Comparison of ENCODE assay signal across 23 cellular contexts in the genomic region with DNA sequence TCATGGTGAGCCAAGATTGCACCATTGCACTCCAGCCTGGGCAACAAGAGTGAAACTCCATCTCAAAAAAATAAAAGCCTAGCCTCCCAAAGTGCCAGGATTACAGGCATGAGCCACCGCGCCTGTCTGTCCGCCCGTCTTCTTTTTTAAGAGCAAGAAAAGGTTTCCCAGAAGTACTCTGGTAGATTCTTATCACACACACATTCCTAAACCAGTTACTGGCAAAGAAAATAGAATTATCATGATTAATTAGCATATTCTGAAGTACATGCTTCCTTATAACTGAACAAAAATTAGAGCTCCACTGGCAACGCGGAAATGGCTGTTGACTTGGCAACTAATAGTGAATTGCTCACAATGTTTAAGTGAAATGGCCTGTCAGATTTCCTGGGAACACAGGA.
DNase-seq lines count a peak whose midpoint lies in the region; ATAC-seq and TF ChIP-seq lines count a peak whose summit lies in the region.
"Had no signal": no experiment of that assay in that cellular context is flagged by ENCODE, and none has a peak within 500 bp of the region (broad histone marks: within the 10 kb centered on the region; RNA-seq: fewer than 3 reads in every experiment).

No MANE protein-coding gene starts in this region.

- CTCF ChIA-PET in MCF 10A (lab: Yijun Ruan, JAX): interaction anchor here (0.7 kb wide), 1 partner anchor 388 kb away, joined by 3 read pairs; no protein-coding TSS in a partner anchor

- no peak overlapping the region for H3K9ac ChIP-seq in endodermal cell (ENCODE audit: extremely low read depth, low read length, poor library complexity, severe bottlenecking)

- DNase-seq in breast epithelium (ENCODE audit: low spot score in 2 of 2) (no peak), MCF 10A (ENCODE audit: unreplicated experiment) (no peak), endodermal cell (no peak), lung (ENCODE audit: low spot score) (peak; percentile 43), midbrain (lab: John Stamatoyannopoulos, UW) (no peak), OCI-M1 (lab: John Stamatoyannopoulos, UW) (no peak), SIG-M5 (lab: John Stamatoyannopoulos, UW) (no peak)
- DNase-seq: 8988T; activated CD4-positive, alpha-beta T cell treated with anti-CD3 and anti-CD28 coated beads, Interleukin-2, amount 10 ng/mL, durations not matched to agents 24 days and 14 days; activated naive CD8-positive, alpha-beta T cell treated with anti-CD3 and anti-CD28 coated beads, Interleukin-2, amount 50 U/mL, for 24 hours; activated T-cell treated with anti-CD3 and anti-CD28 coated beads, Interleukin-2, amount 50 U/mL, for 24 hours; COR-L47; cortex of kidney; GDM1; naive thymus-derived CD4-positive, alpha-beta T cell; NCI-H1105 treated with DMSO at 0.1 percent for 48 hours; NCI-H510A; sigmoid colon; stimulated activated naive CD8-positive, alpha-beta T cell treated with anti-CD3 and anti-CD28 coated beads, Interleukin-15, Interleukin-2, amounts not matched to agents 100 U/mL and 50 U/mL, for 24 hours had no signal

- intact Hi-C loops in breast epithelium (cut with DNase I; ENCODE audit: low total_unique reads): no loop called here
- intact Hi-C loops in MCF 10A (cut with micrococcal nuclease): no loop called here

- H3K4me1 ChIP-seq in breast epithelium: no peaks in the 10 kb centered on the region
- H3K4me1 ChIP-seq in endodermal cell (ENCODE audit: control insufficient read depth, insufficient read depth, low read length): no peaks in the 10 kb centered on the region
- H3K4me1 ChIP-seq in lung (ENCODE audit: control insufficient read depth in 2 of 2, insufficient read depth in 2 of 2, low read length in 2 of 2): peaks cover 0 to 3% of the 10 kb centered on the region in 2 donors

- peak overlapping the region in 2 of 3 donors; percentile 22 to 42 for H3K4me3 ChIP-seq in breast epithelium
- no peak overlapping the region for H3K4me3 ChIP-seq in endodermal cell (ENCODE audit: low read length)
- no peak overlapping the region for H3K4me3 ChIP-seq in lung
- H3K4me3 ChIP-seq: gastroesophageal sphincter, sigmoid colon had no signal

- H3K27ac ChIP-seq in breast epithelium (peak overlapping the region; percentile 64 to 75), endodermal cell (ENCODE audit: low read depth, low read length) (peak overlapping the region; percentile 12), lung (ENCODE audit: low read depth in 1 of 2, low read length in 1 of 2) (peak overlapping the region in 1 of 2 donors; percentile 82)

- POLR2A ChIA-PET in MCF 10A (lab: Yijun Ruan, JAX): interaction anchor here (0.6 to 1.4 kb wide), 2 partner anchors 14 to 432 kb away, joined by 3 to 4 read pairs; no protein-coding TSS in a partner anchor

- no peak for TF ChIP-seq CTCF in breast epithelium (IDR thresholded peaks at IDR 0.05)
- no peak for TF ChIP-seq CTCF in MCF 10A (IDR thresholded peaks at IDR 0.05; ENCODE audit: unreplicated experiment)
- no peak for TF ChIP-seq CTCF in endodermal cell (conservative IDR thresholded peaks at IDR 0.05)
- TF ChIP-seq CTCF in lung (IDR thresholded peaks at IDR 0.05; ENCODE audit: control extremely low read depth, extremely low read depth): no peak

- H3K27me3 Mint-ChIP-seq in MCF 10A (ENCODE audit: insufficient read depth, unreplicated experiment) (no peaks in the 10 kb centered on the region), endodermal cell (ENCODE audit: insufficient read depth) (no peaks in the 10 kb centered on the region)
- H3K27me3 Mint-ChIP-seq: activated CD4-positive, alpha-beta T cell treated with anti-CD3 and anti-CD28 coated beads, Interleukin-2, amount 10 ng/mL, durations not matched to agents 24 days and 14 days; activated naive CD8-positive, alpha-beta T cell treated with anti-CD3 and anti-CD28 coated beads, Interleukin-2, amount 50 U/mL, for 24 hours; activated T-cell treated with anti-CD3 and anti-CD28 coated beads, Interleukin-2, amount 50 U/mL, for 24 hours; IgD-negative memory B cell; naive thymus-derived CD4-positive, alpha-beta T cell had no signal

- H3K36me3 Mint-ChIP-seq in MCF 10A (ENCODE audit: insufficient read depth, unreplicated experiment) (peaks cover 11% of the 10 kb centered on the region), endodermal cell (ENCODE audit: low read depth) (peaks cover 6% of the 10 kb centered on the region)
- H3K36me3 Mint-ChIP-seq: IgD-negative memory B cell had no signal

- no peak for TF ChIP-seq POLR2A in breast epithelium (IDR thresholded peaks at IDR 0.05)

- H3K9me3 Mint-ChIP-seq in MCF 10A (ENCODE audit: unreplicated experiment) (no peaks in the 10 kb centered on the region), endodermal cell (peaks cover 4% of the 10 kb centered on the region)
- H3K9me3 Mint-ChIP-seq: activated CD4-positive, alpha-beta T cell treated with anti-CD3 and anti-CD28 coated beads, Interleukin-2, amount 10 ng/mL, durations not matched to agents 24 days and 14 days; activated naive CD8-positive, alpha-beta T cell treated with anti-CD3 and anti-CD28 coated beads, Interleukin-2, amount 50 U/mL, for 24 hours; activated T-cell treated with anti-CD3 and anti-CD28 coated beads, Interleukin-2, amount 50 U/mL, for 24 hours; IgD-negative memory B cell; naive thymus-derived CD4-positive, alpha-beta T cell; T-helper 2 cell treated with Interferon-gamma antibody and Interleukin-4, amounts not matched to agents 5 μg/mL and 100 μg/mL, for 36 hours had no signal

- WGBS in endodermal cell (ENCODE audit: insufficient coverage in 1 of 2, insufficient read length in 1 of 2), 2 experiments: 94 to 96% methylated on average over 6 of the region's 6 CpGs
- WGBS in lung, 2 donors: 25 to 30% methylated on average over 6 of the region's 6 CpGs

- no peaks in the 10 kb centered on the region for H3K27me3 ChIP-seq in breast epithelium
- H3K27me3 ChIP-seq in endodermal cell (ENCODE audit: control insufficient read depth, insufficient read depth, low read length, poor library complexity, severe bottlenecking): no peaks in the 10 kb centered on the region
- H3K27me3 ChIP-seq in lung (ENCODE audit: control insufficient read depth, insufficient read depth): no peaks in the 10 kb centered on the region
- H3K27me3 ChIP-seq: gastroesophageal sphincter, sigmoid colon had no signal

- H3K4me3 Mint-ChIP-seq in MCF 10A (ENCODE audit: unreplicated experiment) (no peak overlapping the region), endodermal cell (no peak overlapping the region)
- H3K4me3 Mint-ChIP-seq: activated CD4-positive, alpha-beta T cell treated with anti-CD3 and anti-CD28 coated beads, Interleukin-2, amount 10 ng/mL, durations not matched to agents 24 days and 14 days; activated naive CD8-positive, alpha-beta T cell treated with anti-CD3 and anti-CD28 coated beads, Interleukin-2, amount 50 U/mL, for 24 hours; activated T-cell treated with anti-CD3 and anti-CD28 coated beads, Interleukin-2, amount 50 U/mL, for 24 hours; IgD-negative memory B cell; naive thymus-derived CD4-positive, alpha-beta T cell; T-helper 2 cell treated with Interferon-gamma antibody and Interleukin-4, amounts not matched to agents 5 μg/mL and 100 μg/mL, for 36 hours had no signal

- no TSS peak for BruUV-seq in MCF 10A (replicated peaks; lab: Mats Ljungman, UMichigan)

- H3K36me3 ChIP-seq in breast epithelium: no peaks in the 10 kb centered on the region
- H3K36me3 ChIP-seq in endodermal cell (ENCODE audit: control insufficient read depth, insufficient read depth, low read length): peaks cover 8% of the 10 kb centered on the region
- H3K36me3 ChIP-seq in lung (ENCODE audit: control insufficient read depth in 2 of 2, insufficient read depth in 2 of 2, low read length in 2 of 2): peaks cover 0 to 4% of the 10 kb centered on the region in 2 donors

- no peaks in the 10 kb centered on the region for H3K9me3 ChIP-seq in breast epithelium
- peaks cover 6% of the 10 kb centered on the region for H3K9me3 ChIP-seq in endodermal cell (ENCODE audit: control insufficient read depth, low read length)
- peaks cover 0 to 2% of the 10 kb centered on the region in 2 donors for H3K9me3 ChIP-seq in lung (ENCODE audit: control insufficient read depth in 2 of 2, insufficient read depth in 1 of 2, low read length in 1 of 2)
- H3K9me3 ChIP-seq: gastroesophageal sphincter, sigmoid colon had no signal

- H3K4me1 Mint-ChIP-seq in MCF 10A (ENCODE audit: insufficient read depth, unreplicated experiment): peaks cover 5% of the 10 kb centered on the region
- H3K4me1 Mint-ChIP-seq in endodermal cell: peaks cover 4% of the 10 kb centered on the region
- H3K4me1 Mint-ChIP-seq: activated naive CD8-positive, alpha-beta T cell treated with anti-CD3 and anti-CD28 coated beads, Interleukin-2, amount 50 U/mL, for 24 hours had no signal

- ATAC-seq in lung (ENCODE audit: insufficient read depth, low FRiP score) (peak; percentile 56), GM18502 (IDR thresholded peaks at IDR 0.05; ENCODE audit: poor library complexity, unreplicated experiment) (no peak)
- ATAC-seq: activated naive CD8-positive, alpha-beta T cell treated with anti-CD3 and anti-CD28 coated beads, Interleukin-2, amount 50 U/mL, for 24 hours; gastroesophageal sphincter; naive thymus-derived CD4-positive, alpha-beta T cell; stimulated activated naive CD8-positive, alpha-beta T cell treated with anti-CD3 and anti-CD28 coated beads, Interleukin-15, Interleukin-2, amounts not matched to agents 100 U/mL and 50 U/mL, for 24 hours had no signal

- H3K27ac Mint-ChIP-seq in MCF 10A (ENCODE audit: low read depth, unreplicated experiment) (no peak overlapping the region), endodermal cell (no peak overlapping the region)
- H3K27ac Mint-ChIP-seq: activated CD4-positive, alpha-beta T cell treated with anti-CD3 and anti-CD28 coated beads, Interleukin-2, amount 10 ng/mL, durations not matched to agents 24 days and 14 days; activated naive CD8-positive, alpha-beta T cell treated with anti-CD3 and anti-CD28 coated beads, Interleukin-2, amount 50 U/mL, for 24 hours; activated T-cell treated with anti-CD3 and anti-CD28 coated beads, Interleukin-2, amount 50 U/mL, for 24 hours; T-helper 2 cell treated with Interferon-gamma antibody and Interleukin-4, amounts not matched to agents 5 μg/mL and 100 μg/mL, for 36 hours had no signal

Comparison
In these comparisons a context has a peak if more than half of its experiments do, and no peak if none do; other contexts are left out.
1. H3K4me3 ChIP-seq: peak in breast epithelium (2 of 3); none in endodermal cell (single experiment) and lung (single experiment).